1 cellular context compared by ENCODE assay signal in the genomic region with DNA sequence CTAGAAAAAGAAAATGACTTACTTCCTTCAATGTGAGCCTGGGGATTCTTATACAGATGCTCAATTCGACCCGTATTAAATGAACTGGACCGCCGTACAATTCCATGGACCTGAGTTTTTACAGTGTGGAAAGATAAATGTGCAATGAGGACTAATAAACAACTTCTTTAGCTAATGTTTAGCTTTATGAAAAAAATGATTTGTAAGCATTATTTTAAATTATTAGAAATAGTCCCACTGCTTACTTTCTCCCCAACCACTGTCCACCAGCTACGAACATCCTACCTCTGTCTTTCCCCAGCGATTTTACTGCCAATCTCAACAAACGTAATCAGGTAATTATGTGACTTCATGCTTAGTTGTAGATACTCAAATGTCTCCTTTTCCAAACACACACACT.
TF ChIP-seq lines count a peak whose summit lies in the region.

No MANE protein-coding gene starts in this region.

TF ChIP-seq in K562, 482 proteins besides CTCF, POLR2A, EP300 and RAD21 (continued from another document):
- TF ChIP-seq, protein P1, sequence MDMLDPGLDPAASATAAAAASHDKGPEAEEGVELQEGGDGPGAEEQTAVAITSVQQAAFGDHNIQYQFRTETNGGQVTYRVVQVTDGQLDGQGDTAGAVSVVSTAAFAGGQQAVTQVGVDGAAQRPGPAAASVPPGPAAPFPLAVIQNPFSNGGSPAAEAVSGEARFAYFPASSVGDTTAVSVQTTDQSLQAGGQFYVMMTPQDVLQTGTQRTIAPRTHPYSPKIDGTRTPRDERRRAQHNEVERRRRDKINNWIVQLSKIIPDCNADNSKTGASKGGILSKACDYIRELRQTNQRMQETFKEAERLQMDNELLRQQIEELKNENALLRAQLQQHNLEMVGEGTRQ (CRISPR knock-in tag; IDR thresholded peaks at IDR 0.05) = no peak
- TF ChIP-seq ZNF316 (IDR thresholded peaks at IDR 0.05) (peak; percentile 83), ZNF224 (CRISPR knock-in tag; IDR thresholded peaks at IDR 0.05) (no peak), MCM3 (IDR thresholded peaks at IDR 0.05) (no peak)
